ENCODE assay signal across 1 cellular context in genomic region chr3:122893754-122894668, GRCh38.
A peak's percentile ranks its signal among the peaks of the same experiment; 100 is the strongest.
TF ChIP-seq lines count a peak whose summit lies in the region.

No MANE protein-coding gene starts in this region.

TF ChIP-seq in HepG2, 621 proteins besides CTCF, POLR2A, EP300 and RAD21 (continued from another document and continues in another):
- TF ChIP-seq, protein P1, sequence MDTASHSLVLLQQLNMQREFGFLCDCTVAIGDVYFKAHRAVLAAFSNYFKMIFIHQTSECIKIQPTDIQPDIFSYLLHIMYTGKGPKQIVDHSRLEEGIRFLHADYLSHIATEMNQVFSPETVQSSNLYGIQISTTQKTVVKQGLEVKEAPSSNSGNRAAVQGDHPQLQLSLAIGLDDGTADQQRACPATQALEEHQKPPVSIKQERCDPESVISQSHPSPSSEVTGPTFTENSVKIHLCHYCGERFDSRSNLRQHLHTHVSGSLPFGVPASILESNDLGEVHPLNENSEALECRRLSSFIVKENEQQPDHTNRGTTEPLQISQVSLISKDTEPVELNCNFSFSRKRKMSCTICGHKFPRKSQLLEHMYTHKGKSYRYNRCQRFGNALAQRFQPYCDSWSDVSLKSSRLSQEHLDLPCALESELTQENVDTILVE (CRISPR knock-in tag; IDR thresholded peaks at IDR 0.05): no peak
- TF ChIP-seq KDM3A (CRISPR knock-in tag; IDR thresholded peaks at IDR 0.05; ENCODE audit: low read depth) (no peak), MTF1 (CRISPR knock-in tag; IDR thresholded peaks at IDR 0.05) (no peak), ARNT (IDR thresholded peaks at IDR 0.05) (no peak), ZNF383 (CRISPR knock-in tag; IDR thresholded peaks at IDR 0.05; ENCODE audit: borderline replicate concordance) (no peak), DRAP1 (CRISPR knock-in tag; IDR thresholded peaks at IDR 0.05) (no peak), CAMTA2 (CRISPR knock-in tag; IDR thresholded peaks at IDR 0.05; ENCODE audit: borderline replicate concordance) (no peak), ZNF644 (CRISPR knock-in tag; IDR thresholded peaks at IDR 0.05; ENCODE audit: low read depth) (no peak), ZNF317 (CRISPR knock-in tag; IDR thresholded peaks at IDR 0.05) (peak; percentile 58; the same call in 1 of the 2 replicates), ZNF260 (CRISPR knock-in tag; IDR thresholded peaks at IDR 0.05; ENCODE audit: borderline replicate concordance, low read depth) (no peak), JUNB (CRISPR knock-in tag; IDR thresholded peaks at IDR 0.05; ENCODE audit: borderline replicate concordance) (peak; percentile 36; the same call in 1 of the 2 replicates), CBX2 (IDR thresholded peaks at IDR 0.05; ENCODE audit: low read depth, low read length) (no peak), CBX2 (CRISPR knock-in tag; IDR thresholded peaks at IDR 0.05; ENCODE audit: low read depth) (no peak), TCF12 (IDR thresholded peaks at IDR 0.05) (no peak), TCF12 (CRISPR knock-in tag; IDR thresholded peaks at IDR 0.05) (0 out of 2 replicates have a peak, but pooled peaks have one; percentile 63), NCOA5 (CRISPR knock-in tag; IDR thresholded peaks at IDR 0.05) (no peak), ZFX (CRISPR knock-in tag; IDR thresholded peaks at IDR 0.05; ENCODE audit: low read depth) (peak; percentile 16; the same call in 1 of the 2 replicates), MNT (IDR thresholded peaks at IDR 0.05) (no peak), TSC22D2 (CRISPR knock-in tag; IDR thresholded peaks at IDR 0.05; ENCODE audit: borderline replicate concordance) (no peak), ZNF816 (CRISPR knock-in tag; IDR thresholded peaks at IDR 0.05; ENCODE audit: borderline replicate concordance) (no peak; the same call in 1 of the 2 replicates), THAP9 (CRISPR knock-in tag; IDR thresholded peaks at IDR 0.05; ENCODE audit: borderline replicate concordance) (0 out of 2 replicates have a peak, but pooled peaks have one; percentile 17), ZNF609 (CRISPR knock-in tag; IDR thresholded peaks at IDR 0.05; ENCODE audit: borderline replicate concordance) (peak; percentile 23; the same call in 1 of the 2 replicates), ZNF879 (CRISPR knock-in tag; IDR thresholded peaks at IDR 0.05) (no peak), MYC (CRISPR knock-in tag; IDR thresholded peaks at IDR 0.05; ENCODE audit: borderline replicate concordance) (peak; percentile 65; the same call in 1 of the 2 replicates), ZNF282 (IDR thresholded peaks at IDR 0.05; ENCODE audit: partially characterized antibody) (no peak), ZNF281 (CRISPR knock-in tag; IDR thresholded peaks at IDR 0.05; ENCODE audit: borderline replicate concordance) (no peak; the same call in 1 of the 2 replicates), MTA1 (CRISPR knock-in tag; IDR thresholded peaks at IDR 0.05; ENCODE audit: borderline replicate concordance) (peak; percentile 71; the same call in 1 of the 2 replicates), ZNF883 (CRISPR knock-in tag; IDR thresholded peaks at IDR 0.05; ENCODE audit: not compliant biosample characterization) (no peak)
- TF ChIP-seq, protein P2, sequence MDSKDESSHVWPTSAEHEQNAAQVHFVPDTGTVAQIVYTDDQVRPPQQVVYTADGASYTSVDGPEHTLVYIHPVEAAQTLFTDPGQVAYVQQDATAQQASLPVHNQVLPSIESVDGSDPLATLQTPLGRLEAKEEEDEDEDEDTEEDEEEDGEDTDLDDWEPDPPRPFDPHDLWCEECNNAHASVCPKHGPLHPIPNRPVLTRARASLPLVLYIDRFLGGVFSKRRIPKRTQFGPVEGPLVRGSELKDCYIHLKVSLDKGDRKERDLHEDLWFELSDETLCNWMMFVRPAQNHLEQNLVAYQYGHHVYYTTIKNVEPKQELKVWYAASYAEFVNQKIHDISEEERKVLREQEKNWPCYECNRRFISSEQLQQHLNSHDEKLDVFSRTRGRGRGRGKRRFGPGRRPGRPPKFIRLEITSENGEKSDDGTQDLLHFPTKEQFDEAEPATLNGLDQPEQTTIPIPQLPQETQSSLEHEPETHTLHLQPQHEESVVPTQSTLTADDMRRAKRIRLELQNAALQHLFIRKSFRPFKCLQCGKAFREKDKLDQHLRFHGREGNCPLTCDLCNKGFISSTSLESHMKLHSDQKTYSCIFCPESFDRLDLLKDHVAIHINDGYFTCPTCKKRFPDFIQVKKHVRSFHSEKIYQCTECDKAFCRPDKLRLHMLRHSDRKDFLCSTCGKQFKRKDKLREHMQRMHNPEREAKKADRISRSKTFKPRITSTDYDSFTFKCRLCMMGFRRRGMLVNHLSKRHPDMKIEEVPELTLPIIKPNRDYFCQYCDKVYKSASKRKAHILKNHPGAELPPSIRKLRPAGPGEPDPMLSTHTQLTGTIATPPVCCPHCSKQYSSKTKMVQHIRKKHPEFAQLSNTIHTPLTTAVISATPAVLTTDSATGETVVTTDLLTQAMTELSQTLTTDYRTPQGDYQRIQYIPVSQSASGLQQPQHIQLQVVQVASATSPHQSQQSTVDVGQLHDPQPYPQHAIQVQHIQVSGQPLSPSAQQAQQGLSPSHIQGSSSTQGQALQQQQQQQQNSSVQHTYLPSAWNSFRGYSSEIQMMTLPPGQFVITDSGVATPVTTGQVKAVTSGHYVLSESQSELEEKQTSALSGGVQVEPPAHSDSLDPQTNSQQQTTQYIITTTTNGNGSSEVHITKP (CRISPR knock-in tag; IDR thresholded peaks at IDR 0.05; ENCODE audit: low read depth): no peak
- TF ChIP-seq, protein P3, sequence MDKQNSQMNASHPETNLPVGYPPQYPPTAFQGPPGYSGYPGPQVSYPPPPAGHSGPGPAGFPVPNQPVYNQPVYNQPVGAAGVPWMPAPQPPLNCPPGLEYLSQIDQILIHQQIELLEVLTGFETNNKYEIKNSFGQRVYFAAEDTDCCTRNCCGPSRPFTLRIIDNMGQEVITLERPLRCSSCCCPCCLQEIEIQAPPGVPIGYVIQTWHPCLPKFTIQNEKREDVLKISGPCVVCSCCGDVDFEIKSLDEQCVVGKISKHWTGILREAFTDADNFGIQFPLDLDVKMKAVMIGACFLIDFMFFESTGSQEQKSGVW (CRISPR knock-in tag; IDR thresholded peaks at IDR 0.05; ENCODE audit: borderline replicate concordance): no peak
- TF ChIP-seq, protein P4, sequence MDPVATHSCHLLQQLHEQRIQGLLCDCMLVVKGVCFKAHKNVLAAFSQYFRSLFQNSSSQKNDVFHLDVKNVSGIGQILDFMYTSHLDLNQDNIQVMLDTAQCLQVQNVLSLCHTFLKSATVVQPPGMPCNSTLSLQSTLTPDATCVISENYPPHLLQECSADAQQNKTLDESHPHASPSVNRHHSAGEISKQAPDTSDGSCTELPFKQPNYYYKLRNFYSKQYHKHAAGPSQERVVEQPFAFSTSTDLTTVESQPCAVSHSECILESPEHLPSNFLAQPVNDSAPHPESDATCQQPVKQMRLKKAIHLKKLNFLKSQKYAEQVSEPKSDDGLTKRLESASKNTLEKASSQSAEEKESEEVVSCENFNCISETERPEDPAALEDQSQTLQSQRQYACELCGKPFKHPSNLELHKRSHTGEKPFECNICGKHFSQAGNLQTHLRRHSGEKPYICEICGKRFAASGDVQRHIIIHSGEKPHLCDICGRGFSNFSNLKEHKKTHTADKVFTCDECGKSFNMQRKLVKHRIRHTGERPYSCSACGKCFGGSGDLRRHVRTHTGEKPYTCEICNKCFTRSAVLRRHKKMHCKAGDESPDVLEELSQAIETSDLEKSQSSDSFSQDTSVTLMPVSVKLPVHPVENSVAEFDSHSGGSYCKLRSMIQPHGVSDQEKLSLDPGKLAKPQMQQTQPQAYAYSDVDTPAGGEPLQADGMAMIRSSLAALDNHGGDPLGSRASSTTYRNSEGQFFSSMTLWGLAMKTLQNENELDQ (CRISPR knock-in tag; IDR thresholded peaks at IDR 0.05; ENCODE audit: borderline replicate concordance): no peak
